ENCODE assay signal across 31 cellular contexts in genomic region chr5:978693-979092, GRCh38. TPM values are rescaled to one million over a fixed set of nuclear protein-coding genes. Genes with fewer than 3 reads are reported as not detected.
A peak's percentile ranks its signal among the peaks of the same experiment; 100 is the strongest.
DNase-seq lines count a peak whose midpoint lies in the region; ATAC-seq, FAIRE-seq and TF ChIP-seq lines count a peak whose summit lies in the region.
"Had no signal": no experiment of that assay in that cellular context is flagged by ENCODE, and none has a peak within 500 bp of the region (broad histone marks: within the 10 kb centered on the region; RNA-seq: fewer than 3 reads in every experiment).

No MANE protein-coding gene starts in this region.

- H3K9me3 Mint-ChIP-seq in activated CD4-positive, alpha-beta T cell treated with anti-CD3 and anti-CD28 coated beads, Interleukin-2, amount 10 ng/mL, durations not matched to agents 24 days and 14 days = no peaks in the 10 kb centered on the region
- H3K9me3 Mint-ChIP-seq: CD4-positive, alpha-beta T cell had no signal

- H3K27me3 ChIP-seq in K562 (ENCODE audit: control insufficient read depth in 2 of 2, insufficient read depth in 2 of 2, low read length in 2 of 2) (peaks cover 34 to 54% of the 10 kb centered on the region in 2 experiments), testis (no peaks in the 10 kb centered on the region)
- H3K27me3 ChIP-seq: uterus had no signal

- intact Hi-C loops in activated CD4-positive, alpha-beta T cell treated with anti-CD3 and anti-CD28 coated beads, Interleukin-2, amount 10 ng/mL, durations not matched to agents 24 days and 14 days (cut with micrococcal nuclease) = no loop called here
- intact Hi-C loops in K562 (cut with micrococcal nuclease) (no loop called here), testis (cut with DNase I; ENCODE audit: low total_unique reads) (no loop called here)

- H3K27me3 Mint-ChIP-seq in activated CD4-positive, alpha-beta T cell treated with anti-CD3 and anti-CD28 coated beads, Interleukin-2, amount 10 ng/mL, durations not matched to agents 24 days and 14 days = peaks cover 4% of the 10 kb centered on the region
- H3K27me3 Mint-ChIP-seq: CD4-positive, alpha-beta T cell had no signal

- no peaks in the 10 kb centered on the region for H3K9me1 ChIP-seq in K562 (ENCODE audit: control insufficient read depth, insufficient read depth, low read length)

- H3K4me1 ChIP-seq in K562 (replicated peaks in 1 of 2; ENCODE audit: control insufficient read depth in 2 of 2, insufficient read depth in 2 of 2, low read length in 2 of 2) (peaks cover 0 to 18% of the 10 kb centered on the region in 2 experiments; a peak in 1 of 5 replicates), testis (no peaks in the 10 kb centered on the region)
- H3K4me1 ChIP-seq: uterus had no signal

- TF ChIP-seq CTCF in K562 (IDR thresholded peaks at IDR 0.05 in 2 of 3, conservative IDR thresholded peaks at IDR 0.05 in 1 of 3; ENCODE audit: insufficient read depth in 2 of 3, low read depth in 1 of 3, low read length in 3 of 3) = no peak
- no peak for TF ChIP-seq CTCF in testis (IDR thresholded peaks at IDR 0.05)

- ATAC-seq in K562 (no peak), HG02973 (IDR thresholded peaks at IDR 0.05; ENCODE audit: unreplicated experiment) (no peak), HG02798 (IDR thresholded peaks at IDR 0.05; ENCODE audit: poor library complexity, unreplicated experiment) (no peak)

- CTCF ChIA-PET in K562 (lab: Yijun Ruan, JAX; ENCODE audit: low intra/inter-chr PET ratio) = no interaction called here

- no peaks in the 10 kb centered on the region for H3K9me3 ChIP-seq in K562 (replicated peaks; ENCODE audit: control insufficient read depth, insufficient read depth, low read depth, low read length)
- no peaks in the 10 kb centered on the region for H3K9me3 ChIP-seq in testis
- H3K9me3 ChIP-seq: left ventricle myocardium inferior, uterus had no signal

- H3K79me2 ChIP-seq in K562 (ENCODE audit: control insufficient read depth, insufficient read depth, low read length) = no peaks in the 10 kb centered on the region

- in situ Hi-C loops in K562 (cut with MboI) = no loop called here

- no peak for FAIRE-seq in K562 (lab: Jason Lieb, UNC)
- FAIRE-seq: endothelial cell of umbilical vein, H1, islet of Langerhans had no signal

- POLR2A ChIA-PET in K562 (lab: Yijun Ruan, JAX) = interaction anchor here (0.7 kb wide), 1 partner anchor 501 kb away, joined by 3 read pairs; no protein-coding TSS in a partner anchor

- peak overlapping the region; percentile 72 for H3K27ac Mint-ChIP-seq in activated CD4-positive, alpha-beta T cell treated with anti-CD3 and anti-CD28 coated beads, Interleukin-2, amount 10 ng/mL, durations not matched to agents 24 days and 14 days
- H3K27ac Mint-ChIP-seq: CD4-positive, alpha-beta T cell; nephron progenitor cell had no signal

- no peak overlapping the region for H3K4me2 ChIP-seq in K562 (ENCODE audit: insufficient read depth, low read length)

- H3K27ac ChIP-seq in K562 (ENCODE audit: extremely low read depth, low read depth, low read length) (no peak overlapping the region), testis (no peak overlapping the region)
- H3K27ac ChIP-seq: left ventricle myocardium inferior, RWPE1, SK-N-MC, uterus had no signal

- TF ChIP-seq EP300 in K562 (IDR thresholded peaks at IDR 0.05; ENCODE audit: low read length) = no peak

- H4K20me1 ChIP-seq in K562 (replicated peaks; ENCODE audit: control insufficient read depth, insufficient read depth, low read length) = no peaks in the 10 kb centered on the region; the same call in 1 of the 2 replicates

- no peak overlapping the region for H3K9ac ChIP-seq in K562 (ENCODE audit: insufficient read depth in 1 of 2, low read depth in 2 of 2, low read length in 2 of 2)

- H3K4me3 Mint-ChIP-seq in activated CD4-positive, alpha-beta T cell treated with anti-CD3 and anti-CD28 coated beads, Interleukin-2, amount 10 ng/mL, durations not matched to agents 24 days and 14 days = no peak overlapping the region
- H3K4me3 Mint-ChIP-seq: CD4-positive, alpha-beta T cell; nephron progenitor cell had no signal

- DNase-seq in activated CD4-positive, alpha-beta T cell treated with anti-CD3 and anti-CD28 coated beads, Interleukin-2, amount 10 ng/mL, durations not matched to agents 24 days and 14 days = peak; percentile 50
- DNase-seq in activated CD4-positive, alpha-beta T cell treated with anti-CD3 and anti-CD28 coated beads for 48 hours = no peak
- DNase-seq in K562 (ENCODE audit: extremely low read depth in 1 of 4, low spot score in 3 of 4) = no peak
- peak; percentile 77 for DNase-seq in mesenteric fat pad (ENCODE audit: low spot score)
- DNase-seq in testis = peak; percentile 9
- no peak for DNase-seq in DMS53 treated with DMSO at 0.1 percent for 48 hours (lab: John Stamatoyannopoulos, UW; ENCODE audit: unreplicated experiment)
- DNase-seq: 8988T; activated CD4-positive, CD25-positive, alpha-beta regulatory T cell treated with anti-CD3 and anti-CD28 coated beads, Interleukin-2, amount 50 U/mL, for 72 hours; activated CD8-positive, alpha-beta memory T cell treated with anti-CD3 and anti-CD28 coated beads for 24 hours; activated naive CD4-positive, alpha-beta T cell; activated T-cell treated with anti-CD3 and anti-CD28 coated beads, Interleukin-2, amount 50 U/mL, for 1 hour; CD4-positive, alpha-beta T cell; KG1; left ventricle myocardium inferior; MM.1S; NCI-H2081; NCI-H345; NCI-H748 treated with DMSO at 0.1 percent for 48 hours; nephron progenitor cell; right cardiac atrium; stimulated activated naive CD4-positive, alpha-beta T cell had no signal

- no peak for TF ChIP-seq POLR2A in K562 (conservative IDR thresholded peaks at IDR 0.05)
- no peak for TF ChIP-seq POLR2A in testis (IDR thresholded peaks at IDR 0.05)

- H3K4me1 Mint-ChIP-seq in activated CD4-positive, alpha-beta T cell treated with anti-CD3 and anti-CD28 coated beads, Interleukin-2, amount 10 ng/mL, durations not matched to agents 24 days and 14 days = peaks cover 15% of the 10 kb centered on the region

- H2AFZ ChIP-seq in K562 (ENCODE audit: low read depth, low read length) = no peak overlapping the region

- 0% methylated on average over 10 of the region's 10 CpGs for WGBS in K562 (ENCODE audit: insufficient coverage, low coverage, missing lambda C conversion rate)
- WGBS in testis, 2 donors = 70 to 81% methylated on average over 10 of the region's 10 CpGs

- no peaks in the 10 kb centered on the region for H3K36me3 Mint-ChIP-seq in activated CD4-positive, alpha-beta T cell treated with anti-CD3 and anti-CD28 coated beads, Interleukin-2, amount 10 ng/mL, durations not matched to agents 24 days and 14 days (ENCODE audit: low read depth)

- no peak for TF ChIP-seq RAD21 in K562 (CRISPR knock-in tag; conservative IDR thresholded peaks at IDR 0.05 in 1 of 2, IDR thresholded peaks at IDR 0.05 in 1 of 2)

- H3K4me3 ChIP-seq in K562 (no peak overlapping the region), testis (no peak overlapping the region)
- H3K4me3 ChIP-seq: left ventricle myocardium inferior, SK-N-MC, uterus had no signal

- no TSS peak for BruUV-seq in K562 (replicated peaks; lab: Mats Ljungman, UMichigan)

- H3K36me3 ChIP-seq in K562 (ENCODE audit: control insufficient read depth, insufficient read depth, low read length) = no peaks in the 10 kb centered on the region
- no peaks in the 10 kb centered on the region for H3K36me3 ChIP-seq in testis (ENCODE audit: low read depth, missing control alignments)
- H3K36me3 ChIP-seq: left ventricle myocardium inferior, uterus had no signal

TF ChIP-seq in K562, 482 proteins besides CTCF, POLR2A, EP300 and RAD21 (continues in another document):
- TF ChIP-seq RCOR1 (IDR thresholded peaks at IDR 0.05; ENCODE audit: borderline replicate concordance in 1 of 2, low read depth in 2 of 2, low read length in 2 of 2) = no peak
- no peak for TF ChIP-seq SMC3 (conservative IDR thresholded peaks at IDR 0.05; ENCODE audit: insufficient read depth, low read depth, low read length)
- TF ChIP-seq ZBTB5 (IDR thresholded peaks at IDR 0.05) = no peak

RNA-seq across cellular contexts. Expression of gene NKD2, which starts 29.9 kb away (rescaled TPM):
- 3.3 and 4.0 TPM in 2 replicates for total RNA-seq in activated CD4-positive, alpha-beta T cell treated with anti-CD3 and anti-CD28 coated beads, Interleukin-2, amount 10 ng/mL, durations not matched to agents 24 days and 14 days
- 0.55 and 2.0 TPM in 2 replicates for total RNA-seq in K562 (2011; cell fraction: chromatin; rRNA removed; ENCODE audit: low replicate concordance)
- total RNA-seq in K562 (2011; cell fraction: nucleolus; rRNA removed) = 0.67 and 1.7 TPM in 2 replicates
- 0.37 TPM in 1 of 2 replicates, not detected in the other for total RNA-seq in K562 (2011; cell fraction: nucleoplasm; rRNA removed)
- total RNA-seq in K562 (2014; rRNA removed) = 0.12 and 0.64 TPM in 2 replicates
- total RNA-seq in K562 (2014; rRNA removed; fragmentation: Illumina TruSeq; extraction: Trizol) = not detected in 2 replicates
- not detected in 2 replicates for total RNA-seq in K562 (2015; rRNA removed; fragmentation: Illumina TruSeq; extraction: Trizol)
- 0.35 and 0.38 TPM in 2 replicates for total RNA-seq in K562 (2021)
- polyA plus RNA-seq in K562 (2011; rRNA removed) = 0.20 and 0.65 TPM in 2 replicates
- 0.29 TPM in 1 of 2 replicates, not detected in the other for polyA plus RNA-seq in K562 (2011; cell fraction: cytosol; rRNA removed)
- 3.0 and 5.0 TPM in 2 replicates for polyA plus RNA-seq in K562 (2011; cell fraction: nucleus; rRNA removed)
- 0.16 and 0.98 TPM in 2 replicates for polyA plus RNA-seq in K562 (2012)
- polyA plus RNA-seq in K562 (2014; fragmentation: Illumina TruSeq; extraction: Trizol) = not detected in 2 replicates
- polyA plus RNA-seq in K562 (2014; fragmentation: Nextera tagmentation; extraction: Ambion mirVana) = not detected
- 0.09 TPM in 1 of 2 replicates, not detected in the other for polyA plus RNA-seq in K562 (2014; rRNA removed)
- not detected in 2 replicates for polyA minus RNA-seq in K562 (2011; rRNA and poly(A)+ RNA removed)
- polyA minus RNA-seq in K562 (2011; cell fraction: cytosol; rRNA and poly(A)+ RNA removed) = 1.3 TPM in 1 of 2 replicates, not detected in the other
- 1.00 and 1.3 TPM in 2 replicates for polyA minus RNA-seq in K562 (2011; cell fraction: nucleus; rRNA and poly(A)+ RNA removed)
- 17.1 TPM for total RNA-seq in mesenteric fat pad
- 10 to 100 TPM; 31.6 to 42.1 TPM for total RNA-seq in testis
- polyA plus RNA-seq in testis (ENCODE audit: insufficient read depth, low read depth, low replicate concordance) = 16.5 TPM
- total RNA-seq: endothelial cell of umbilical vein, mononuclear cell had no signal
- polyA plus RNA-seq: fibroblast of lung had no signal

Comparison
In these comparisons a context has a peak if more than half of its experiments do, and no peak if none do; other contexts are left out.
1. DNase-seq: peak in activated CD4-positive, alpha-beta T cell treated with anti-CD3 and anti-CD28 coated beads, Interleukin-2, amount 10 ng/mL, durations not matched to agents 24 days and 14 days (single experiment), mesenteric fat pad (single experiment) and testis (single experiment); none in activated CD4-positive, alpha-beta T cell treated with anti-CD3 and anti-CD28 coated beads for 48 hours (single experiment), K562 (0 of 4) and DMS53 treated with DMSO at 0.1 percent for 48 hours (single experiment).